ENCODE assay signal across 1 cellular context in genomic region chr10:37857287-37858211, GRCh38.
TF ChIP-seq lines count a peak whose summit lies in the region.

Gene ZNF248, minus strand, starts transcription at chr10:37857610. Its CDS starts 1,300 bp downstream, at chr10:37856310.

TF ChIP-seq in HepG2, 621 proteins besides CTCF, POLR2A, EP300 and RAD21 (continued from another document and continues in another):
- TF ChIP-seq, protein P1, sequence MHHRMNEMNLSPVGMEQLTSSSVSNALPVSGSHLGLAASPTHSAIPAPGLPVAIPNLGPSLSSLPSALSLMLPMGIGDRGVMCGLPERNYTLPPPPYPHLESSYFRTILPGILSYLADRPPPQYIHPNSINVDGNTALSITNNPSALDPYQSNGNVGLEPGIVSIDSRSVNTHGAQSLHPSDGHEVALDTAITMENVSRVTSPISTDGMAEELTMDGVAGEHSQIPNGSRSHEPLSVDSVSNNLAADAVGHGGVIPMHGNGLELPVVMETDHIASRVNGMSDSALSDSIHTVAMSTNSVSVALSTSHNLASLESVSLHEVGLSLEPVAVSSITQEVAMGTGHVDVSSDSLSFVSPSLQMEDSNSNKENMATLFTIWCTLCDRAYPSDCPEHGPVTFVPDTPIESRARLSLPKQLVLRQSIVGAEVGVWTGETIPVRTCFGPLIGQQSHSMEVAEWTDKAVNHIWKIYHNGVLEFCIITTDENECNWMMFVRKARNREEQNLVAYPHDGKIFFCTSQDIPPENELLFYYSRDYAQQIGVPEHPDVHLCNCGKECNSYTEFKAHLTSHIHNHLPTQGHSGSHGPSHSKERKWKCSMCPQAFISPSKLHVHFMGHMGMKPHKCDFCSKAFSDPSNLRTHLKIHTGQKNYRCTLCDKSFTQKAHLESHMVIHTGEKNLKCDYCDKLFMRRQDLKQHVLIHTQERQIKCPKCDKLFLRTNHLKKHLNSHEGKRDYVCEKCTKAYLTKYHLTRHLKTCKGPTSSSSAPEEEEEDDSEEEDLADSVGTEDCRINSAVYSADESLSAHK (CRISPR knock-in tag; IDR thresholded peaks at IDR 0.05; ENCODE audit: borderline replicate concordance): no peak
- TF ChIP-seq SIN3B (IDR thresholded peaks at IDR 0.05; ENCODE audit: low read length) (no peak), ELF3 (CRISPR knock-in tag; IDR thresholded peaks at IDR 0.05) (peak; percentile 42), SKI (IDR thresholded peaks at IDR 0.05; ENCODE audit: partially characterized antibody) (no peak), CEBPG (CRISPR knock-in tag; IDR thresholded peaks at IDR 0.05) (no peak), ZNF263 (CRISPR knock-in tag; IDR thresholded peaks at IDR 0.05) (no peak), BHLHE40 (IDR thresholded peaks at IDR 0.05; ENCODE audit: low read length) (peak; percentile 83), MAZ (IDR thresholded peaks at IDR 0.05; ENCODE audit: borderline replicate concordance, low read depth, low read length) (peak; percentile 56; the same call in 1 of the 2 replicates), MAZ (CRISPR knock-in tag; IDR thresholded peaks at IDR 0.05; ENCODE audit: low read depth) (peak; percentile 96), E2F2 (CRISPR knock-in tag; IDR thresholded peaks at IDR 0.05; ENCODE audit: borderline replicate concordance) (0 out of 2 replicates have a peak, but pooled peaks have one; percentile 68), ZNF605 (CRISPR knock-in tag; IDR thresholded peaks at IDR 0.05) (peak; percentile 91), ZNF672 (CRISPR knock-in tag; IDR thresholded peaks at IDR 0.05) (0 out of 2 replicates have a peak, but pooled peaks have one; percentile 77), ZNF292 (CRISPR knock-in tag; IDR thresholded peaks at IDR 0.05; ENCODE audit: borderline replicate concordance, low read depth) (0 out of 2 replicates have a peak, but pooled peaks have one; percentile 38), CREM (IDR thresholded peaks at IDR 0.05) (peak; percentile 77), CREM (CRISPR knock-in tag; IDR thresholded peaks at IDR 0.05) (no peak), STAT5B (CRISPR knock-in tag; IDR thresholded peaks at IDR 0.05) (no peak), ZKSCAN5 (CRISPR knock-in tag; IDR thresholded peaks at IDR 0.05) (no peak), GATAD2A (CRISPR knock-in tag; IDR thresholded peaks at IDR 0.05) (peak; percentile 65), ZNF709 (CRISPR knock-in tag; IDR thresholded peaks at IDR 0.05) (peak; percentile 98), PHB2 (IDR thresholded peaks at IDR 0.05; ENCODE audit: partially characterized antibody) (no peak), CEBPB (IDR thresholded peaks at IDR 0.05; ENCODE audit: borderline replicate concordance, low read depth, low read length) (no peak), GFI1 (CRISPR knock-in tag; IDR thresholded peaks at IDR 0.05; ENCODE audit: borderline replicate concordance) (peak; percentile 49; the same call in 1 of the 2 replicates), ZXDC (CRISPR knock-in tag; IDR thresholded peaks at IDR 0.05) (peak; percentile 83), TP53 (CRISPR knock-in tag; conservative IDR thresholded peaks at IDR 0.05) (0 out of 2 replicates have a peak, but pooled peaks have one; percentile 51), RNF2 (conservative IDR thresholded peaks at IDR 0.05; ENCODE audit: low read depth) (peak; percentile 95), ZNF432 (CRISPR knock-in tag; IDR thresholded peaks at IDR 0.05; ENCODE audit: borderline replicate concordance) (peak; percentile 41; the same call in 1 of the 2 replicates), PRMT3 (CRISPR knock-in tag; IDR thresholded peaks at IDR 0.05; ENCODE audit: borderline replicate concordance, low read depth) (peak; percentile 55; the same call in 1 of the 2 replicates), ZFP36 (IDR thresholded peaks at IDR 0.05; ENCODE audit: borderline replicate concordance, low read depth, low read length, partially characterized antibody) (no peak), MXD1 (CRISPR knock-in tag; IDR thresholded peaks at IDR 0.05) (peak; percentile 90), CSRNP2 (CRISPR knock-in tag; conservative IDR thresholded peaks at IDR 0.05; ENCODE audit: low read depth) (0 out of 2 replicates have a peak, but pooled peaks have one; percentile 72), ZFP37 (CRISPR knock-in tag; IDR thresholded peaks at IDR 0.05; ENCODE audit: borderline replicate concordance) (peak; percentile 87; the same call in 1 of the 2 replicates), ZNF850 (CRISPR knock-in tag; conservative IDR thresholded peaks at IDR 0.05) (peak; percentile 92; the same call in 1 of the 2 replicates), ZFAT (CRISPR knock-in tag; conservative IDR thresholded peaks at IDR 0.05) (no peak; the same call in 1 of the 2 replicates), ZNF552 (CRISPR knock-in tag; IDR thresholded peaks at IDR 0.05; ENCODE audit: borderline replicate concordance) (peak; percentile 64), ZNF724P (CRISPR knock-in tag; IDR thresholded peaks at IDR 0.05; ENCODE audit: borderline replicate concordance) (peak; percentile 95; the same call in 1 of the 2 replicates), ZNF230 (CRISPR knock-in tag; IDR thresholded peaks at IDR 0.05) (peak; percentile 64; the same call in 1 of the 2 replicates), ZNF138 (CRISPR knock-in tag; IDR thresholded peaks at IDR 0.05; ENCODE audit: low read depth) (0 out of 2 replicates have a peak, but pooled peaks have one; percentile 82)
- TF ChIP-seq, protein P2, sequence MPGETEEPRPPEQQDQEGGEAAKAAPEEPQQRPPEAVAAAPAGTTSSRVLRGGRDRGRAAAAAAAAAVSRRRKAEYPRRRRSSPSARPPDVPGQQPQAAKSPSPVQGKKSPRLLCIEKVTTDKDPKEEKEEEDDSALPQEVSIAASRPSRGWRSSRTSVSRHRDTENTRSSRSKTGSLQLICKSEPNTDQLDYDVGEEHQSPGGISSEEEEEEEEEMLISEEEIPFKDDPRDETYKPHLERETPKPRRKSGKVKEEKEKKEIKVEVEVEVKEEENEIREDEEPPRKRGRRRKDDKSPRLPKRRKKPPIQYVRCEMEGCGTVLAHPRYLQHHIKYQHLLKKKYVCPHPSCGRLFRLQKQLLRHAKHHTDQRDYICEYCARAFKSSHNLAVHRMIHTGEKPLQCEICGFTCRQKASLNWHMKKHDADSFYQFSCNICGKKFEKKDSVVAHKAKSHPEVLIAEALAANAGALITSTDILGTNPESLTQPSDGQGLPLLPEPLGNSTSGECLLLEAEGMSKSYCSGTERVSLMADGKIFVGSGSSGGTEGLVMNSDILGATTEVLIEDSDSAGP (CRISPR knock-in tag; IDR thresholded peaks at IDR 0.05; ENCODE audit: borderline replicate concordance): peak; percentile 91; the same call in 1 of the 2 replicates
- TF ChIP-seq, protein P3, sequence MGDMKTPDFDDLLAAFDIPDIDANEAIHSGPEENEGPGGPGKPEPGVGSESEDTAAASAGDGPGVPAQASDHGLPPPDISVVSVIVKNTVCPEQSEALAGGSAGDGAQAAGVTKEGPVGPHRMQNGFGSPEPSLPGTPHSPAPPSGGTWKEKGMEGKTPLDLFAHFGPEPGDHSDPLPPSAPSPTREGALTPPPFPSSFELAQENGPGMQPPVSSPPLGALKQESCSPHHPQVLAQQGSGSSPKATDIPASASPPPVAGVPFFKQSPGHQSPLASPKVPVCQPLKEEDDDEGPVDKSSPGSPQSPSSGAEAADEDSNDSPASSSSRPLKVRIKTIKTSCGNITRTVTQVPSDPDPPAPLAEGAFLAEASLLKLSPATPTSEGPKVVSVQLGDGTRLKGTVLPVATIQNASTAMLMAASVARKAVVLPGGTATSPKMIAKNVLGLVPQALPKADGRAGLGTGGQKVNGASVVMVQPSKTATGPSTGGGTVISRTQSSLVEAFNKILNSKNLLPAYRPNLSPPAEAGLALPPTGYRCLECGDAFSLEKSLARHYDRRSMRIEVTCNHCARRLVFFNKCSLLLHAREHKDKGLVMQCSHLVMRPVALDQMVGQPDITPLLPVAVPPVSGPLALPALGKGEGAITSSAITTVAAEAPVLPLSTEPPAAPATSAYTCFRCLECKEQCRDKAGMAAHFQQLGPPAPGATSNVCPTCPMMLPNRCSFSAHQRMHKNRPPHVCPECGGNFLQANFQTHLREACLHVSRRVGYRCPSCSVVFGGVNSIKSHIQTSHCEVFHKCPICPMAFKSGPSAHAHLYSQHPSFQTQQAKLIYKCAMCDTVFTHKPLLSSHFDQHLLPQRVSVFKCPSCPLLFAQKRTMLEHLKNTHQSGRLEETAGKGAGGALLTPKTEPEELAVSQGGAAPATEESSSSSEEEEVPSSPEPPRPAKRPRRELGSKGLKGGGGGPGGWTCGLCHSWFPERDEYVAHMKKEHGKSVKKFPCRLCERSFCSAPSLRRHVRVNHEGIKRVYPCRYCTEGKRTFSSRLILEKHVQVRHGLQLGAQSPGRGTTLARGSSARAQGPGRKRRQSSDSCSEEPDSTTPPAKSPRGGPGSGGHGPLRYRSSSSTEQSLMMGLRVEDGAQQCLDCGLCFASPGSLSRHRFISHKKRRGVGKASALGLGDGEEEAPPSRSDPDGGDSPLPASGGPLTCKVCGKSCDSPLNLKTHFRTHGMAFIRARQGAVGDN (CRISPR knock-in tag; IDR thresholded peaks at IDR 0.05): peak; percentile 99
- TF ChIP-seq, protein P4, sequence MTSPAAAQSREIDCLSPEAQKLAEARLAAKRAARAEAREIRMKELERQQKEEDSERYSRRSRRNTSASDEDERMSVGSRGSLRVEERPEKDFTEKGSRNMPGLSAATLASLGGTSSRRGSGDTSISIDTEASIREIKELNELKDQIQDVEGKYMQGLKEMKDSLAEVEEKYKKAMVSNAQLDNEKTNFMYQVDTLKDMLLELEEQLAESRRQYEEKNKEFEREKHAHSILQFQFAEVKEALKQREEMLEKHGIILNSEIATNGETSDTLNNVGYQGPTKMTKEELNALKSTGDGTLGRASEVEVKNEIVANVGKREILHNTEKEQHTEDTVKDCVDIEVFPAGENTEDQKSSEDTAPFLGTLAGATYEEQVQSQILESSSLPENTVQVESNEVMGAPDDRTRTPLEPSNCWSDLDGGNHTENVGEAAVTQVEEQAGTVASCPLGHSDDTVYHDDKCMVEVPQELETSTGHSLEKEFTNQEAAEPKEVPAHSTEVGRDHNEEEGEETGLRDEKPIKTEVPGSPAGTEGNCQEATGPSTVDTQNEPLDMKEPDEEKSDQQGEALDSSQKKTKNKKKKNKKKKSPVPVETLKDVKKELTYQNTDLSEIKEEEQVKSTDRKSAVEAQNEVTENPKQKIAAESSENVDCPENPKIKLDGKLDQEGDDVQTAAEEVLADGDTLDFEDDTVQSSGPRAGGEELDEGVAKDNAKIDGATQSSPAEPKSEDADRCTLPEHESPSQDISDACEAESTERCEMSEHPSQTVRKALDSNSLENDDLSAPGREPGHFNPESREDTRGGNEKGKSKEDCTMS (CRISPR knock-in tag; conservative IDR thresholded peaks at IDR 0.05): no peak
- TF ChIP-seq, protein P5, sequence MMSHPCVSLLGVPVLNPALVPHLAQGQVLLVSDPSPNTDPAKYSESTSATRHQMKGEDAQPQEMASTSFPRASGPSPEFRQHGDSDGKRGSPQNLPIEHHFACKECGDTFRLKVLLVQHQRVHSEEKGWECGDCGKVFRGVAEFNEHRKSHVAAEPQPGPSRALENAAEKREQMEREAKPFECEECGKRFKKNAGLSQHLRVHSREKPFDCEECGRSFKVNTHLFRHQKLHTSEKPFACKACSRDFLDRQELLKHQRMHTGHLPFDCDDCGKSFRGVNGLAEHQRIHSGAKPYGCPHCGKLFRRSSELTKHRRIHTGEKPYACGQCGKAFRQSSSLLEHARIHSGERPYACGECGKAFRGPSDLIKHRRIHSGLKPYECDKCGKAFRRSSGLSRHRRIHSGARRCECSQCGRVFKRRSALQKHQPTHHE (CRISPR knock-in tag; IDR thresholded peaks at IDR 0.05; ENCODE audit: borderline replicate concordance): peak; percentile 97; the same call in 1 of the 2 replicates
